In the genomic region with DNA sequence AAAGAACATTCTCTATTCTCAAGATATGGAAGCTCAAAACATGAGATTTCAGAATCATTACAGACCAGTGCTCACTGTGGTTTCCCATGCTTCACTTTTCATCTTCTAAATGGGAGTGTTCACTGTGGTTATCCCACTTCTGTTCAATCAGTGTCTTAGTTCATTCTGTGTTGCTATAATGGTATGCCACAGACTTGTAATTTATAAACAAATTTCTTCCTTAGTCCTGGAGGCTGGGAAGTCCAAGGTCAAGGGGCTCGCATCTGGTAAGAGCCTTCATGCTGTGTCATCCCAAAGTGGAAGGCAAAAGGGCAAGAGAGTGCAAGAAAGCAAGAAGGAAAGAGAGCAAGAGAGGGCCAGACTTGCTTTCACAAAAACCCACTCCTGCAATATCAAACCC, we compare ENCODE assay signal across 26 cellular contexts.
DNase-seq lines count a peak whose midpoint lies in the region; ATAC-seq and TF ChIP-seq lines count a peak whose summit lies in the region.
"Had no signal": no experiment of that assay in that cellular context is flagged by ENCODE, and none has a peak within 500 bp of the region (broad histone marks: within the 10 kb centered on the region; RNA-seq: fewer than 3 reads in every experiment).

No MANE protein-coding gene starts in this region.

- H3K9me3 Mint-ChIP-seq in stimulated activated naive CD8-positive, alpha-beta T cell treated with anti-CD3 and anti-CD28 coated beads, Interleukin-15, amount 100 ng/mL, for 72 hours = no peaks in the 10 kb centered on the region
- H3K9me3 Mint-ChIP-seq: endodermal cell had no signal

- ATAC-seq in stimulated activated naive CD8-positive, alpha-beta T cell treated with anti-CD3 and anti-CD28 coated beads, Interleukin-15, amount 100 ng/mL, for 72 hours = no peak
- no peak for ATAC-seq in SK-N-SH treated with all-trans-retinoic acid at 6 μM for 48 hours
- no peak for ATAC-seq in upper lobe of left lung (ENCODE audit: low FRiP score in 2 of 2)

- H3K9me3 ChIP-seq in upper lobe of left lung = no peaks in the 10 kb centered on the region
- H3K9me3 ChIP-seq: prostate gland, thyroid gland had no signal

- H3K27me3 ChIP-seq in ACC112 (ENCODE audit: insufficient read depth, low read length) (no peaks in the 10 kb centered on the region), upper lobe of left lung (no peaks in the 10 kb centered on the region)
- H3K27me3 ChIP-seq: brain microvascular endothelial cell, neural progenitor cell, thyroid gland had no signal

- H3K4me1 ChIP-seq in ACC112 (ENCODE audit: control insufficient read depth, insufficient read depth, low read length, unreplicated experiment) (peaks cover 52% of the 10 kb centered on the region), upper lobe of left lung (peaks cover 0 to 6% (median 0%) of the 10 kb centered on the region in 4 donors)
- H3K4me1 ChIP-seq: neural progenitor cell, prostate gland had no signal

- WGBS in upper lobe of left lung, 2 donors = 62 to 67% methylated on average over 1 of the region's 1 CpG

- H3K27me3 Mint-ChIP-seq in stimulated activated naive CD8-positive, alpha-beta T cell treated with anti-CD3 and anti-CD28 coated beads, Interleukin-15, amount 100 ng/mL, for 72 hours = peaks cover 9% of the 10 kb centered on the region

- H3K27ac ChIP-seq in ACC112 (ENCODE audit: low read depth, low read length) (peak overlapping the region; percentile 66), upper lobe of left lung (no peak overlapping the region)
- H3K27ac ChIP-seq: brain microvascular endothelial cell, coronary artery, GM23248, neural progenitor cell, prostate gland, RWPE1, SK-N-MC, thyroid gland, WERI-Rb-1 had no signal

- TF ChIP-seq CTCF in cardiac fibroblast (IDR thresholded peaks at IDR 0.05; ENCODE audit: low read depth, low read length) (no peak), upper lobe of left lung (IDR thresholded peaks at IDR 0.05) (no peak)

- no peak overlapping the region for H3K27ac Mint-ChIP-seq in stimulated activated naive CD8-positive, alpha-beta T cell treated with anti-CD3 and anti-CD28 coated beads, Interleukin-15, amount 100 ng/mL, for 72 hours
- H3K27ac Mint-ChIP-seq: endodermal cell, neural progenitor cell had no signal

- H3K79me2 ChIP-seq in ACC112 (ENCODE audit: control insufficient read depth, insufficient read depth, low read length, unreplicated experiment) = no peaks in the 10 kb centered on the region

- no peak for TF ChIP-seq EP300 in upper lobe of left lung (IDR thresholded peaks at IDR 0.05)

- no peak for TF ChIP-seq POLR2A in upper lobe of left lung (IDR thresholded peaks at IDR 0.05)

- H3K4me3 ChIP-seq in ACC112 (ENCODE audit: low read depth, low read length) (no peak overlapping the region), cardiac fibroblast (replicated peaks in 1 of 2; ENCODE audit: low read depth in 2 of 2, low read length in 2 of 2) (no peak overlapping the region), upper lobe of left lung (no peak overlapping the region)
- H3K4me3 ChIP-seq: coronary artery, GM23248, neural progenitor cell, prostate gland, SK-N-MC, thyroid gland had no signal

- H2AFZ ChIP-seq in ACC112 (ENCODE audit: low read length, unreplicated experiment) = no peak overlapping the region
- H2AFZ ChIP-seq: GM23248, neural progenitor cell had no signal

- H3K4me3 Mint-ChIP-seq in stimulated activated naive CD8-positive, alpha-beta T cell treated with anti-CD3 and anti-CD28 coated beads, Interleukin-15, amount 100 ng/mL, for 72 hours = no peak overlapping the region
- H3K4me3 Mint-ChIP-seq: endodermal cell, neural progenitor cell had no signal

- peaks cover 3% of the 10 kb centered on the region; the same call in 1 of the 2 replicates for H3K36me3 ChIP-seq in ACC112 (ENCODE audit: insufficient read depth, low read length)
- H3K36me3 ChIP-seq in upper lobe of left lung = no peaks in the 10 kb centered on the region
- H3K36me3 ChIP-seq: brain microvascular endothelial cell, neural progenitor cell, prostate gland, thyroid gland, WERI-Rb-1 had no signal

- no peaks in the 10 kb centered on the region for H3K4me1 Mint-ChIP-seq in stimulated activated naive CD8-positive, alpha-beta T cell treated with anti-CD3 and anti-CD28 coated beads, Interleukin-15, amount 100 ng/mL, for 72 hours

- DNase-seq in HCEC 1CT (peak; percentile 98), cardiac fibroblast (ENCODE audit: low read depth in 2 of 2) (peak; percentile 12 to 48), kidney tubule cell (ENCODE audit: low spot score) (peak; percentile 6), DMS153 (lab: John Stamatoyannopoulos, UW) (no peak), upper lobe of left lung (no peak)
- no peak for DNase-seq in stimulated activated naive CD8-positive, alpha-beta T cell treated with anti-CD3 and anti-CD28 coated beads, Interleukin-15, amount 100 ng/mL, for 72 hours
- DNase-seq: activated CD4-positive, alpha-beta T cell treated with anti-CD3 and anti-CD28 coated beads, Interleukin-2, amount 50 U/mL, for 1 hour; activated CD8-positive, alpha-beta memory T cell treated with anti-CD3 and anti-CD28 coated beads, Interleukin-2, amount 50 U/mL, for 4 hours; brain microvascular endothelial cell; C1 segment of cervical spinal cord; endodermal cell; GM23248; NCI-H1694; NCI-H2171 treated with DMSO at 0.1 percent for 48 hours; NCI-H526; stimulated activated CD4-positive, alpha-beta T cell treated with anti-CD3 and anti-CD28 coated beads, Interleukin-2, amount 100 ng/mL, for 48 hours; stimulated activated naive CD4-positive, alpha-beta T cell; thyroid gland; WERI-Rb-1 had no signal

TF ChIP-seq in SK-N-SH treated with all-trans-retinoic acid at 6 μM for 48 hours, 23 proteins besides CTCF, POLR2A, EP300 and RAD21:
- TF ChIP-seq RARB (CRISPR knock-in tag; IDR thresholded peaks at IDR 0.05) = no peak

Comparison
In these comparisons a context has a peak if more than half of its experiments do, and no peak if none do; other contexts are left out.
1. DNase-seq: peak in HCEC 1CT (single experiment), cardiac fibroblast (2 of 2) and kidney tubule cell (single experiment); none in stimulated activated naive CD8-positive, alpha-beta T cell treated with anti-CD3 and anti-CD28 coated beads, Interleukin-15, amount 100 ng/mL, for 72 hours (0 of 2), DMS153 (single experiment) and upper lobe of left lung (0 of 2).